In the genomic region with DNA sequence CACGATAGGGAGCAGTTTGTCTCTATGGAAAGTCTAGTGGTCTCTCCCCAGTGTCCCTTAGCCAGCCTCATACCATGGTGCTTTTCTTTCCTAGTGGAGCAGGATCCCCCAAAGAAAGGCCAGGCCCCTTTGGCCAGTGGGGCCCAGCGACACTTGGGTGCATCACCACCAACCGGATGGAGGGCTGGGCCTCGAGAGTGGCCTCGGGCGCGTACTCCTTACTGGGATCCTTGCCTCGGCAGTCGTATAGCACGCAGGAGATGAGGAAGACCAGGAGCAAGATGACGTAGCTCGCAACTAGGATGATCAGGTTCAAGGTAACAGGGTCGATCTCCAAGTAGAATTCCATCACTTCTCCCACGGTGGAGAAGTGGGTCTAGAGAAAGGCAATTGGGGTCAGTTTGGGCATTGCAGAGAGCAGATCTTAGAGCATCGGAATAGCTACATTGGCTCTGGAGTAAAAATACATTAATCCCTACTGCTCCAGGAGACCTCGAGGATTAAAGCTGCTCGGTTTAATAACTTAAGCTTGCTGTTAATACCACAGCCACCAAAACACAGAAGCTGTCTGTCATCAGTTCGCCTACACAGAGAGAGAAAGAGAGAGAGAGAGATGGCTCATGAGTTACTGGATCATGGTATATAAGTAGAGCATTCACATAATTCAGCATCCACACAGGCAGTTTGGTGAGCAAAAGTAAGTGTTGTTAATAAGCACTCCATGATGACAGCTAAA, we compare ENCODE assay signal across 24 cellular contexts.
"Had no signal": no experiment of that assay in that cellular context is flagged by ENCODE, and none has a peak within 500 bp of the region (broad histone marks: within the 10 kb centered on the region; RNA-seq: fewer than 3 reads in every experiment).

A gene (minus strand): TSS at position 467 of the 736 bp plus-strand sequence.

- FAIRE-seq: TTC549 had no signal

- H3K4me3 Mint-ChIP-seq: activated CD4-positive, alpha-beta memory T cell treated with anti-CD3 and anti-CD28 coated beads, Interleukin-2, amount 10 ng/mL, durations not matched to agents 7 days and 5 days; activated CD4-positive, alpha-beta T cell treated with anti-CD3 and anti-CD28 coated beads, Interleukin-2, amount 10 ng/mL, durations not matched to agents 7 days and 5 days; activated naive CD4-positive, alpha-beta T cell treated with anti-CD3 and anti-CD28 coated beads, Interleukin-2, amount 10 ng/mL, durations not matched to agents 7 days and 5 days; activated naive CD8-positive, alpha-beta T cell treated with anti-CD3 and anti-CD28 coated beads for 36 hours; activated T-helper 17 cell treated with anti-CD3 and anti-CD28 coated beads, Interleukin-2, amount 50 U/mL, for 72 hours; T-helper 17 cell had no signal

- H3K4me3 ChIP-seq: cardiac muscle cell, PC-9 had no signal

- DNase-seq: activated CD4-positive, alpha-beta memory T cell treated with anti-CD3 and anti-CD28 coated beads, Interleukin-2, amount 10 ng/mL, durations not matched to agents 7 days and 5 days; activated CD4-positive, alpha-beta T cell treated with anti-CD3 and anti-CD28 coated beads, Interleukin-2, amount 10 ng/mL, durations not matched to agents 7 days and 5 days; activated CD4-positive, CD25-positive, alpha-beta regulatory T cell; activated gamma-delta T cell; activated naive CD4-positive, alpha-beta T cell treated with anti-CD3 and anti-CD28 coated beads, Interleukin-2, amount 10 ng/mL, durations not matched to agents 7 days and 5 days; activated naive CD8-positive, alpha-beta T cell treated with anti-CD3 and anti-CD28 coated beads for 36 hours; activated T-cell treated with anti-CD3 and anti-CD28 coated beads for 4 hours; activated T-cell treated with anti-CD3 and anti-CD28 coated beads, Interleukin-2, amount 50 U/mL, for 48 hours; brain microvascular endothelial cell; MM.1S; NCI-H1105 treated with DMSO at 0.1 percent for 48 hours; NCI-H1436 treated with DMSO at 0.1 percent for 48 hours; NCI-H187; NCI-H2081; NCI-H446; NCI-H526; PC-9; SHP77 treated with DMSO at 0.1 percent for 48 hours; T-helper 17 cell; T-helper 9 cell had no signal

- H3K4me1 Mint-ChIP-seq: activated naive CD8-positive, alpha-beta T cell treated with anti-CD3 and anti-CD28 coated beads for 36 hours; activated T-helper 17 cell treated with anti-CD3 and anti-CD28 coated beads, Interleukin-2, amount 50 U/mL, for 72 hours had no signal

- H3K27me3 ChIP-seq: brain microvascular endothelial cell, cardiac muscle cell had no signal

- H3K9me3 Mint-ChIP-seq: activated CD4-positive, alpha-beta memory T cell treated with anti-CD3 and anti-CD28 coated beads, Interleukin-2, amount 10 ng/mL, durations not matched to agents 7 days and 5 days; activated CD4-positive, alpha-beta T cell treated with anti-CD3 and anti-CD28 coated beads, Interleukin-2, amount 10 ng/mL, durations not matched to agents 7 days and 5 days; activated naive CD4-positive, alpha-beta T cell treated with anti-CD3 and anti-CD28 coated beads, Interleukin-2, amount 10 ng/mL, durations not matched to agents 7 days and 5 days; activated naive CD8-positive, alpha-beta T cell treated with anti-CD3 and anti-CD28 coated beads for 36 hours; activated T-helper 17 cell treated with anti-CD3 and anti-CD28 coated beads, Interleukin-2, amount 50 U/mL, for 72 hours had no signal

- H3K27ac Mint-ChIP-seq: activated CD4-positive, alpha-beta memory T cell treated with anti-CD3 and anti-CD28 coated beads, Interleukin-2, amount 10 ng/mL, durations not matched to agents 7 days and 5 days; activated CD4-positive, alpha-beta T cell treated with anti-CD3 and anti-CD28 coated beads, Interleukin-2, amount 10 ng/mL, durations not matched to agents 7 days and 5 days; activated naive CD4-positive, alpha-beta T cell treated with anti-CD3 and anti-CD28 coated beads, Interleukin-2, amount 10 ng/mL, durations not matched to agents 7 days and 5 days; activated naive CD8-positive, alpha-beta T cell treated with anti-CD3 and anti-CD28 coated beads for 36 hours; activated T-helper 17 cell treated with anti-CD3 and anti-CD28 coated beads, Interleukin-2, amount 50 U/mL, for 72 hours; T-helper 17 cell had no signal

- H3K27me3 Mint-ChIP-seq: activated naive CD8-positive, alpha-beta T cell treated with anti-CD3 and anti-CD28 coated beads for 36 hours had no signal

- ATAC-seq: activated T-helper 17 cell treated with anti-CD3 and anti-CD28 coated beads, Interleukin-2, amount 50 U/mL, for 72 hours; T-helper 17 cell had no signal

- H3K36me3 ChIP-seq: brain microvascular endothelial cell, cardiac muscle cell had no signal

- H3K27ac ChIP-seq: brain microvascular endothelial cell, cardiac muscle cell, KMS-11, PC-9 had no signal
